ENCODE assay signal across 23 cellular contexts in the genomic region with DNA sequence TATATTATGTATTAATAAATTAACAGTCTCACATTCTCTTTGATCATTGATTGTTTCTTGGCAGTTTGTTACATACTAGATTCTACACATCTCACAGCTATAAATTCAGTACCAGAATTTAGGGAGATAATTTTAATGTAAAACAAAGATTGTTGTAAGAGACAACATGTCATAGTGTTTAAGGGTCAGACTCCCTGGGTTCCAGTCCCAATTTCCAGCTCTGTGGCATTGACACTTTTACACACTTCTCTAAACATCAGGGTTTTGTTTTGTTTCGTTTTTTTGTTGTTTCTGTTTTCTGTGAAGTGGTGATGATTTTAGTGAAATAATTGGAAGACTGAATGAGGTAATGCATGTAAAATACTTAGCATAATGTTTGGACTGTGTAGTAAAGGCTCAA. TPM values are rescaled to one million over a fixed set of nuclear protein-coding genes. Genes with fewer than 3 reads are reported as not detected.
DNase-seq lines count a peak whose midpoint lies in the region; ATAC-seq and TF ChIP-seq lines count a peak whose summit lies in the region.
"Had no signal": no experiment of that assay in that cellular context is flagged by ENCODE, and none has a peak within 500 bp of the region (broad histone marks: within the 10 kb centered on the region; RNA-seq: fewer than 3 reads in every experiment).

No MANE protein-coding gene starts in this region.

- H3K4me1 Mint-ChIP-seq in brain (peaks cover 61% of the 10 kb centered on the region), endodermal cell (no peaks in the 10 kb centered on the region)
- H3K4me1 Mint-ChIP-seq: CD14-positive monocyte; CD8-positive, alpha-beta memory T cell had no signal

- peak overlapping the region; percentile 8 for H3K27ac ChIP-seq in A673 (ENCODE audit: low read depth, low read length, poor library complexity, severe bottlenecking)
- H3K27ac ChIP-seq in endodermal cell (ENCODE audit: low read depth, low read length): no peak overlapping the region
- H3K27ac ChIP-seq: 22Rv1; BLaER1 treated with 17β-estradiol and CSF1 and Interleukin-3, amounts not matched to agents 10 nM and 100 nM; GM23248 had no signal

- POLR2A ChIA-PET in A673 (lab: Charles Lee; ENCODE audit: low non-redundant PET): no interaction called here

- H3K36me3 ChIP-seq in A673 (ENCODE audit: insufficient read depth, low read length, poor library complexity, severe bottlenecking): no peaks in the 10 kb centered on the region
- no peaks in the 10 kb centered on the region for H3K36me3 ChIP-seq in endodermal cell (ENCODE audit: control insufficient read depth, insufficient read depth, low read length)
- H3K36me3 ChIP-seq: BE2C; BLaER1 treated with 17β-estradiol and CSF1 and Interleukin-3, amounts not matched to agents 10 nM and 100 nM had no signal

- intact Hi-C loops in A673 (cut with micrococcal nuclease; ENCODE audit: unreplicated experiment): no loop called here

- WGBS in endodermal cell (ENCODE audit: insufficient coverage in 1 of 2, insufficient read length in 1 of 2), 2 experiments: 68% methylated on average over 1 of the region's 1 CpG; no CpG with 5 or more reads in 1 of the 2 experiments

- TF ChIP-seq CTCF in A673 (conservative IDR thresholded peaks at IDR 0.05; ENCODE audit: low read depth, low read length) (no peak), brain (conservative IDR thresholded peaks at IDR 0.05) (no peak), endodermal cell (conservative IDR thresholded peaks at IDR 0.05) (no peak)

- no peak overlapping the region for H3K9ac ChIP-seq in endodermal cell (ENCODE audit: extremely low read depth, low read length, poor library complexity, severe bottlenecking)
- H3K9ac ChIP-seq: BLaER1 treated with 17β-estradiol and CSF1 and Interleukin-3, amounts not matched to agents 10 nM and 100 nM; GM23248 had no signal

- no peaks in the 10 kb centered on the region for H3K27me3 Mint-ChIP-seq in brain
- no peaks in the 10 kb centered on the region for H3K27me3 Mint-ChIP-seq in endodermal cell (ENCODE audit: insufficient read depth)
- H3K27me3 Mint-ChIP-seq: CD4-positive, alpha-beta T cell; CD8-positive, alpha-beta memory T cell had no signal

- DNase-seq in A673 (ENCODE audit: low spot score) (no peak), endodermal cell (no peak), superior temporal gyrus (ENCODE audit: extremely low spot score) (peak; percentile 65), NK-92 (lab: John Stamatoyannopoulos, UW; ENCODE audit: unreplicated experiment) (no peak)
- DNase-seq: ACHN; AML-193; BE2C; CD4-positive, alpha-beta T cell; CD8-positive, alpha-beta memory T cell; DMS 273 treated with DMSO at 0.1 percent for 48 hours; DMS79; EL; GDM1; GM23248; H7; HCEC 1CT had no signal

- no peaks in the 10 kb centered on the region for H3K27me3 ChIP-seq in A673 (replicated peaks; ENCODE audit: insufficient read depth, low read depth, low read length, poor library complexity)
- H3K27me3 ChIP-seq in endodermal cell (ENCODE audit: control insufficient read depth, insufficient read depth, low read length, poor library complexity, severe bottlenecking): no peaks in the 10 kb centered on the region
- H3K27me3 ChIP-seq: BE2C; BLaER1 treated with 17β-estradiol and CSF1 and Interleukin-3, amounts not matched to agents 10 nM and 100 nM had no signal

- ATAC-seq in GM18519 (IDR thresholded peaks at IDR 0.05; ENCODE audit: low FRiP score, unreplicated experiment): no peak
- no peak for ATAC-seq in GM21576 (IDR thresholded peaks at IDR 0.05; ENCODE audit: unreplicated experiment)
- ATAC-seq: GM12878 had no signal

- H3K4me3 Mint-ChIP-seq in brain (peak overlapping the region in 4 of 5 experiments; percentile 15 to 71 (median 65)), endodermal cell (no peak overlapping the region)
- H3K4me3 Mint-ChIP-seq: CD14-positive monocyte; CD4-positive, alpha-beta T cell; CD8-positive, alpha-beta memory T cell had no signal

- H3K9me3 ChIP-seq in A673 (ENCODE audit: low read depth, low read length, poor library complexity, severe bottlenecking) (no peaks in the 10 kb centered on the region), endodermal cell (ENCODE audit: control insufficient read depth, low read length) (no peaks in the 10 kb centered on the region)
- H3K9me3 ChIP-seq: BE2C; BLaER1 treated with 17β-estradiol and CSF1 and Interleukin-3, amounts not matched to agents 10 nM and 100 nM had no signal

- H3K36me3 Mint-ChIP-seq in brain: no peaks in the 10 kb centered on the region
- H3K36me3 Mint-ChIP-seq in endodermal cell (ENCODE audit: low read depth): no peaks in the 10 kb centered on the region
- H3K36me3 Mint-ChIP-seq: CD14-positive monocyte; CD8-positive, alpha-beta memory T cell had no signal

- BruUV-seq in A673 (replicated peaks; lab: Mats Ljungman, UMichigan): no TSS peak

- H3K4me3 ChIP-seq in A673 (ENCODE audit: low read depth, low read length, poor library complexity, severe bottlenecking) (no peak overlapping the region), endodermal cell (ENCODE audit: low read length) (no peak overlapping the region)
- H3K4me3 ChIP-seq: BLaER1 treated with 17β-estradiol and CSF1 and Interleukin-3, amounts not matched to agents 10 nM and 100 nM; GM12878; GM23248 had no signal

- no peaks in the 10 kb centered on the region for H3K9me3 Mint-ChIP-seq in brain
- H3K9me3 Mint-ChIP-seq in endodermal cell: no peaks in the 10 kb centered on the region
- H3K9me3 Mint-ChIP-seq: CD14-positive monocyte; CD4-positive, alpha-beta T cell; CD8-positive, alpha-beta memory T cell had no signal

- H3K27ac Mint-ChIP-seq in brain: peak overlapping the region in 2 of 5 experiments; percentile 65 to 70
- peak overlapping the region; percentile 60 for H3K27ac Mint-ChIP-seq in endodermal cell
- H3K27ac Mint-ChIP-seq: CD14-positive monocyte; CD4-positive, alpha-beta T cell; CD8-positive, alpha-beta memory T cell had no signal

- H3K4me1 ChIP-seq in A673 (ENCODE audit: insufficient read depth, low read length, poor library complexity, severe bottlenecking) (peaks cover 88% of the 10 kb centered on the region), endodermal cell (ENCODE audit: control insufficient read depth, insufficient read depth, low read length) (no peaks in the 10 kb centered on the region)

- CTCF ChIA-PET in A673 (lab: Charles Lee): no interaction called here

RNA-seq across cellular contexts. Expression of a gene that starts 19.9 kb away (rescaled TPM):
- 7.7 and 8.1 TPM in 2 replicates for total RNA-seq in A673 (2021)
- polyA plus RNA-seq in brain (ENCODE audit: insufficient read depth, low read depth, low replicate concordance): 6.2 TPM
- 1 to 10 TPM in 1 of 2 donors, under 1 TPM in 1; 0.33 to 1.3 TPM for total RNA-seq in endodermal cell
- polyA plus RNA-seq in endodermal cell (2013, experiment 1 of 2): 5.0 TPM
- polyA plus RNA-seq in endodermal cell (2013, experiment 2 of 2): 3.6 TPM
- total RNA-seq: CD4-positive, alpha-beta T cell; CD8-positive, alpha-beta memory T cell; GM23248 had no signal
- polyA plus RNA-seq: CD8-positive, alpha-beta memory T cell; GM23248 had no signal
